Comparison of ENCODE assay signal across 18 cellular contexts in the genomic region with DNA sequence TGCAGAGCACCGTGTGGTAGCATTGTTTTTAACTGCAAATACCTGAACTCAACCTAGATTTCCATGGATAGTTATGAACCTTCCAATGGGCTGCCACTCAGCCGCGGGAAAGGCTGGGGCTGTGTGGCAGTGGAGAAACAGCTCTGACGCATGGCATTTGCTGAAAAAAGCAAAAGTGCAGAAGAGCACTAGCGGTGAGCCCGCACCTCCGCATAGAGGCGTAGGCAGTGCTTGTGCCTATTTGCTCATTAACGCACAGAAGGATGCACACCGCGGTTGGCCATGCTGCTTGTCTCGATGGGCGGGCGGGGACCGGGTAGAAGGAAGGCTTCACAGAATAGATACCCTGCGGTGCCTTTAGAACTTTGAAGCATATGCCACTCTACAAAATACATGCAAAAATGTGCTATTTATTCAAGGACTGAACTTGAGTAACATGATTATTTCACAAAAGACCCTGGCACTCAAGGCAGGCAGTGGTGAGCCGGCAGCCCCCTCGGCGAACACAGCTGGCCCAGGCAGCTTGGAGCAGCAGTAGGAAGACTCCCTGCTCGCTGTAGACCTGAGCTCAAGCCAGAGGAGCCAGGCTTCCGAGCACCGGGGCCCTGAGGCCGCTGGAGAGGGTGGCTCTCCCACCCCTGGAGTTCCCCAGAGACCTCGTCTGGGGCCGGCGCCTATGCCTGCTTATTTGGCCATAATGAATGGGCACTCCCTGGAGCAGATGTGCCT.
A peak's percentile ranks its signal among the peaks of the same experiment; 100 is the strongest.
DNase-seq lines count a peak whose midpoint lies in the region; TF ChIP-seq lines count a peak whose summit lies in the region.
"Had no signal": no experiment of that assay in that cellular context is flagged by ENCODE, and none has a peak within 500 bp of the region (broad histone marks: within the 10 kb centered on the region; RNA-seq: fewer than 3 reads in every experiment).

No MANE protein-coding gene starts in this region.

- peak overlapping the region; percentile 32; the same call in 1 of the 2 replicates for H3K27ac ChIP-seq in BLaER1
- H3K27ac ChIP-seq: heart right ventricle, lower lobe of right lung, pancreas had no signal

- H3K27me3 Mint-ChIP-seq in mesothelial cell of epicardium (ENCODE audit: low read depth): no peaks in the 10 kb centered on the region
- H3K27me3 Mint-ChIP-seq: effector memory CD8-positive, alpha-beta T cell had no signal

- H3K4me3 ChIP-seq in BLaER1: no peak overlapping the region
- H3K4me3 ChIP-seq: heart right ventricle, lower lobe of right lung, pancreas, Peyer's patch had no signal

- peak; percentile 43 for DNase-seq in DMS79 treated with DMSO at 0.1 percent for 48 hours (lab: John Stamatoyannopoulos, UW)
- peak; percentile 54 for DNase-seq in NCI-H2171 (lab: John Stamatoyannopoulos, UW)
- DNase-seq in cerebellum (ENCODE audit: low spot score): peak; percentile 36
- DNase-seq in mucosa of gallbladder (ENCODE audit: low spot score): no peak
- no peak for DNase-seq in DMS153 (lab: John Stamatoyannopoulos, UW)
- DNase-seq in mesothelial cell of epicardium (ENCODE audit: low spot score in 2 of 2, unreplicated experiment in 2 of 2): no peak
- DNase-seq: activated CD4-positive, alpha-beta T cell treated with anti-CD3 and anti-CD28 coated beads for 4 hours; activated naive CD4-positive, alpha-beta T cell treated with Interleukin-2 at 50 U/mL for 16 hours; aorta; effector memory CD8-positive, alpha-beta T cell; lower lobe of right lung; NCI-H526 treated with DMSO at 0.1 percent for 48 hours; SK-N-SH; stimulated activated CD4-positive, alpha-beta T cell treated with anti-CD3 and anti-CD28 coated beads, Interleukin-2, amount 100 ng/mL, for 24 hours had no signal

- no peak overlapping the region for H3K9ac ChIP-seq in BLaER1
- H3K9ac ChIP-seq: SK-N-SH had no signal

- no peaks in the 10 kb centered on the region for H3K36me3 ChIP-seq in BLaER1
- H3K36me3 ChIP-seq: lower lobe of right lung, pancreas, Peyer's patch had no signal

- peaks cover 76% of the 10 kb centered on the region for H3K4me1 ChIP-seq in BLaER1
- H3K4me1 ChIP-seq: lower lobe of right lung, pancreas had no signal

- H3K27ac Mint-ChIP-seq in mesothelial cell of epicardium: no peak overlapping the region
- H3K27ac Mint-ChIP-seq: effector memory CD8-positive, alpha-beta T cell had no signal

- H3K9me3 Mint-ChIP-seq in mesothelial cell of epicardium: no peaks in the 10 kb centered on the region
- H3K9me3 Mint-ChIP-seq: effector memory CD8-positive, alpha-beta T cell had no signal

- no peaks in the 10 kb centered on the region for H3K27me3 ChIP-seq in BLaER1
- H3K27me3 ChIP-seq: heart right ventricle, pancreas, Peyer's patch had no signal

- H3K9me3 ChIP-seq in BLaER1: no peaks in the 10 kb centered on the region
- H3K9me3 ChIP-seq: heart right ventricle, lower lobe of right lung, pancreas, Peyer's patch, SK-N-SH had no signal

- peak overlapping the region; percentile 76 for H3K4me2 ChIP-seq in BLaER1
- H3K4me2 ChIP-seq: SK-N-SH had no signal

- TF ChIP-seq CTCF in mesothelial cell of epicardium (IDR thresholded peaks at IDR 0.05; ENCODE audit: unreplicated experiment): no peak

- H3K4me3 Mint-ChIP-seq in mesothelial cell of epicardium: no peak overlapping the region
- H3K4me3 Mint-ChIP-seq: effector memory CD8-positive, alpha-beta T cell had no signal

- no peaks in the 10 kb centered on the region for H4K20me1 ChIP-seq in BLaER1

- peaks cover 26% of the 10 kb centered on the region for H3K4me1 Mint-ChIP-seq in mesothelial cell of epicardium

- no peaks in the 10 kb centered on the region for H3K36me3 Mint-ChIP-seq in mesothelial cell of epicardium

Comparison
In these comparisons a context has a peak if more than half of its experiments do, and no peak if none do; other contexts are left out.
1. DNase-seq: peak in DMS79 treated with DMSO at 0.1 percent for 48 hours (single experiment), NCI-H2171 (single experiment) and cerebellum (single experiment); none in mucosa of gallbladder (single experiment), DMS153 (single experiment) and mesothelial cell of epicardium (0 of 2).